ENCODE assay signal across 11 cellular contexts in the genomic region with DNA sequence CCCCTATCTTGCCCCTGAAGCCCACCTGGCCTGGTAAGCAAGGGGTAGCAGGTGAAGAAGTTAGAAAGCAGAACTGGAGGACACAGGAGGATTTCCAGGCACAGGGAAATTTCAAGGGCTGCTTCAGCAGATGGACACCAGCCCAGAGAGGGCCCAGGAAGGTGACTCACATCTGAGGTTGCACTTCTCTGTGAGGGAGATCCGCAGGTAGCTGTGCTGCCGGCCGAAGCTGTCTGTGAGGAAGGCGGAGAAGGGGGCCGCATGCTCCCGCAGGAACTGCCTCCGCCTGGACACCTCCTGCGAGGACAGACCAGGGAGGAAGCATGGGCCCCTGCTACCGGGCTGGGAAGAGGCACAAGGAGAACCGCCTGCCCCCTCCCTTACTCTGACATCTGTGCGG. TPM values are rescaled to one million over a fixed set of nuclear protein-coding genes. Genes with fewer than 3 reads are reported as not detected.
A peak's percentile ranks its signal among the peaks of the same experiment; 100 is the strongest.
DNase-seq lines count a peak whose midpoint lies in the region; ATAC-seq and TF ChIP-seq lines count a peak whose summit lies in the region.
"Had no signal": no experiment of that assay in that cellular context is flagged by ENCODE, and none has a peak within 500 bp of the region (broad histone marks: within the 10 kb centered on the region; RNA-seq: fewer than 3 reads in every experiment).

No MANE protein-coding gene starts in this region.

- TF ChIP-seq RAD21 in HCT116 (IDR thresholded peaks at IDR 0.05; ENCODE audit: low read depth): no peak

- ATAC-seq in HCT116 (peak; percentile 81), RWPE2 (ENCODE audit: low read depth) (peak; percentile 90), thoracic aorta (ENCODE audit: insufficient number of reproducible peaks, low FRiP score, low read depth) (no peak), HG02852 (IDR thresholded peaks at IDR 0.05; ENCODE audit: unreplicated experiment) (no peak)
- ATAC-seq: CD8-positive, alpha-beta T cell had no signal

- POLR2A ChIA-PET in HCT116 (lab: Charles Lee): no interaction called here

- no peak for TF ChIP-seq CTCF in HCT116 (IDR thresholded peaks at IDR 0.05 in 2 of 3, conservative IDR thresholded peaks at IDR 0.05 in 1 of 3; ENCODE audit: borderline replicate concordance in 1 of 3, insufficient read depth in 1 of 3, low read depth in 2 of 3, low read length in 2 of 3)
- TF ChIP-seq CTCF in RWPE2 (IDR thresholded peaks at IDR 0.05; ENCODE audit: poor library complexity, severe bottlenecking): no peak
- TF ChIP-seq CTCF in esophagus squamous epithelium (IDR thresholded peaks at IDR 0.05): no peak
- TF ChIP-seq CTCF in thoracic aorta (IDR thresholded peaks at IDR 0.05): no peak
- no peak for TF ChIP-seq CTCF in uterus (IDR thresholded peaks at IDR 0.05)

- no peaks in the 10 kb centered on the region for H3K79me2 ChIP-seq in HCT116 (ENCODE audit: insufficient read depth, low read length)

- H3K4me2 ChIP-seq in HCT116 (ENCODE audit: low read length): peak overlapping the region; percentile 69

- H3K9me2 ChIP-seq in HCT116 (ENCODE audit: insufficient read depth): no peaks in the 10 kb centered on the region

- CTCF ChIA-PET in HCT116 (lab: Charles Lee): no interaction called here

- no peak for TF ChIP-seq POLR2A in HCT116 (IDR thresholded peaks at IDR 0.05; ENCODE audit: borderline replicate concordance, extremely low read depth, insufficient read depth, insufficient read length)
- no peak for TF ChIP-seq POLR2A in esophagus squamous epithelium (IDR thresholded peaks at IDR 0.05)
- no peak for TF ChIP-seq POLR2A in uterus (IDR thresholded peaks at IDR 0.05)

- no TSS peak for BruUV-seq in HCT116 (replicated peaks; lab: Mats Ljungman, UMichigan)

- H3K27me3 ChIP-seq in HCT116 (ENCODE audit: insufficient read depth, low read length) (no peaks in the 10 kb centered on the region), RWPE2 (ENCODE audit: insufficient read depth, poor library complexity, severe bottlenecking) (no peaks in the 10 kb centered on the region), esophagus squamous epithelium (no peaks in the 10 kb centered on the region), thoracic aorta (replicated peaks; ENCODE audit: insufficient read depth) (no peaks in the 10 kb centered on the region), uterus (no peaks in the 10 kb centered on the region)

- no peak overlapping the region for H2AFZ ChIP-seq in HCT116 (ENCODE audit: low read depth, low read length, poor library complexity, severe bottlenecking)

- peaks cover 5 to 21% of the 10 kb centered on the region in 2 experiments; a peak in 3 of 4 replicates for H3K4me1 ChIP-seq in HCT116 (ENCODE audit: control insufficient read depth in 1 of 2, insufficient read depth in 2 of 2, low read length in 2 of 2)
- peaks cover 18% of the 10 kb centered on the region for H3K4me1 ChIP-seq in RWPE2 (ENCODE audit: insufficient read depth, poor library complexity, severe bottlenecking)
- H3K4me1 ChIP-seq in esophagus squamous epithelium: peaks cover 8 to 82% (median 23%) of the 10 kb centered on the region in 3 donors
- H3K4me1 ChIP-seq in thoracic aorta (ENCODE audit: control insufficient read depth in 1 of 2, low read depth in 2 of 2): peaks cover 41 to 75% of the 10 kb centered on the region in 2 donors
- no peaks in the 10 kb centered on the region for H3K4me1 ChIP-seq in uterus

- DNase-seq in HCT116 (ENCODE audit: low read depth, low spot score) (peak; percentile 26), RWPE2 (ENCODE audit: low spot score) (no peak), esophagus squamous epithelium (lab: John Stamatoyannopoulos, UW) (no peak), thoracic aorta (ENCODE audit: low spot score) (no peak), uterus (no peak)
- no peak for DNase-seq in activated CD8-positive, alpha-beta memory T cell treated with anti-CD3 and anti-CD28 coated beads, Interleukin-2, amount 50 U/mL, for 48 hours
- DNase-seq: activated CD4-positive, alpha-beta T cell treated with anti-CD3 and anti-CD28 coated beads, Interleukin-2, amount 10 ng/mL, durations not matched to agents 24 days and 14 days; CD8-positive, alpha-beta T cell; NCI-H2171; stimulated activated CD4-positive, alpha-beta T cell treated with anti-CD3 and anti-CD28 coated beads, Interleukin-1b, Interleukin-23, amount 100 ng/mL, for 48 hours had no signal

- no peaks in the 10 kb centered on the region; a peak in 1 of 4 replicates for H3K36me3 ChIP-seq in HCT116 (ENCODE audit: control insufficient read depth in 1 of 2, insufficient read depth in 2 of 2, low read length in 2 of 2)
- no peaks in the 10 kb centered on the region for H3K36me3 ChIP-seq in RWPE2 (ENCODE audit: low read depth)
- H3K36me3 ChIP-seq in esophagus squamous epithelium: peaks cover 0 to 33% (median 7%) of the 10 kb centered on the region in 3 donors
- peaks cover 15% of the 10 kb centered on the region for H3K36me3 ChIP-seq in thoracic aorta
- no peaks in the 10 kb centered on the region for H3K36me3 ChIP-seq in uterus

- no peak overlapping the region for H3K9ac ChIP-seq in HCT116 (ENCODE audit: low read length)

- H3K27ac ChIP-seq in HCT116 (ENCODE audit: low read depth, low read length): peak overlapping the region; percentile 29; the same call in 1 of the 2 replicates
- H3K27ac ChIP-seq in RWPE2 (ENCODE audit: poor library complexity, severe bottlenecking): peak overlapping the region; percentile 48
- peak overlapping the region in 3 of 4 donors; percentile 14 to 52 (median 52) for H3K27ac ChIP-seq in esophagus squamous epithelium
- peak overlapping the region; percentile 27 to 86 for H3K27ac ChIP-seq in thoracic aorta
- H3K27ac ChIP-seq in uterus: peak overlapping the region in 1 of 2 donors; percentile 16

- H3K9me3 ChIP-seq in HCT116 (ENCODE audit: control insufficient read depth in 1 of 2, insufficient read depth in 1 of 2, low read depth in 1 of 2, low read length in 2 of 2) (no peaks in the 10 kb centered on the region), RWPE2 (ENCODE audit: severe bottlenecking) (peaks cover 2% of the 10 kb centered on the region), esophagus squamous epithelium (no peaks in the 10 kb centered on the region), thoracic aorta (no peaks in the 10 kb centered on the region), uterus (no peaks in the 10 kb centered on the region)

- intact Hi-C loops in HCT116 (cut with micrococcal nuclease) (no loop called here), esophagus squamous epithelium (cut with DNase I) (no loop called here), uterus (cut with DNase I; ENCODE audit: low total_unique reads) (no loop called here)

- RAD21 ChIA-PET in HCT116 (lab: Charles Lee; ENCODE audit: low non-redundant PET in 1 of 2, low total read pairs in 2 of 2, uncharacterized antibody in 2 of 2, unreplicated experiment in 2 of 2): no interaction called here

- no peaks in the 10 kb centered on the region for H4K20me1 ChIP-seq in HCT116 (ENCODE audit: insufficient read depth)

- H3K4me3 ChIP-seq in HCT116 (replicated peaks in 1 of 2; ENCODE audit: low read depth in 1 of 2, low read length in 2 of 2) (peak overlapping the region in 1 of 2 experiments; percentile 13; a peak in 1 of 4 replicates), RWPE2 (ENCODE audit: severe bottlenecking) (no peak overlapping the region), esophagus squamous epithelium (no peak overlapping the region), thoracic aorta (no peak overlapping the region), uterus (no peak overlapping the region)

- 68 to 71% methylated on average over 7 to 10 of the region's 11 CpGs for WGBS in esophagus squamous epithelium, 2 donors

TF ChIP-seq in HCT116, 20 proteins besides CTCF, POLR2A, EP300 and RAD21:
- no peak for TF ChIP-seq ELF1 (IDR thresholded peaks at IDR 0.05; ENCODE audit: borderline replicate concordance, low read depth)
- TF ChIP-seq EZH2phosphoT487 (IDR thresholded peaks at IDR 0.05; ENCODE audit: borderline replicate concordance): no peak
- TF ChIP-seq JUND (IDR thresholded peaks at IDR 0.05): 0 out of 2 replicates have a peak, but pooled peaks have one; percentile 19
- peak; percentile 23; the same call in 1 of the 2 replicates for TF ChIP-seq FOSL1 (IDR thresholded peaks at IDR 0.05; ENCODE audit: low read depth)

RNA-seq across cellular contexts. Expression of gene MOCS1, which starts 7.1 kb away (rescaled TPM):
- total RNA-seq in HCT116 (2021; ENCODE audit: unreplicated experiment): 9.3 TPM
- 7.8 TPM in 2 replicates for polyA plus RNA-seq in HCT116 (2012)
- 10 to 100 TPM in 2 of 4 donors, 1 to 10 TPM in 2; 5.0 to 12.0 (median 8.4) TPM for total RNA-seq in esophagus squamous epithelium
- 10 to 100 TPM; 29.1 to 44.9 TPM for total RNA-seq in thoracic aorta
- 10 to 100 TPM; 10.2 to 58.9 (median 20.3) TPM for total RNA-seq in uterus

Comparison
In these comparisons a context has a peak if more than half of its experiments do, and no peak if none do; other contexts are left out.
1. ATAC-seq: peak in HCT116 (single experiment) and RWPE2 (single experiment); none in thoracic aorta (single experiment) and HG02852 (single experiment).